15 cellular contexts compared by ENCODE assay signal in the genomic region with DNA sequence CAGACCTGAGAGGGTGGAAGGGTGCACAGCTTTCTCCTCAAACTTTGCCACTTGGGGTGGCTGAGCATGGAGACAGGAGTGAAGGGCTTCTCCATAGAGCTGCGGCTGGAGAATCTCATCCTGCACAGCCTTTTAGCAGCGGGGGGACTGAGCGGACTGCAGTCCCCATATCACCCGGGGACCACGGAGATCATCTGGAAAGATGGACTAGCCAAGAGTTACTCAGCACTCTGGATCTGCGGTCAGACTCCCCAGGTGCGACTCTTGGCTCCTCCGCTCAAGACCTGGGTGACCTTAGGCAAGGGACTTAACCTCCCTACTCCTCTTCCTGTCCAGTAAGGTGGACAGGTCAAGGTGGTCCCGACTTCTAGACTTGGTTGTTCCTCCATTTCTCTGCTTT.
DNase-seq lines count a peak whose midpoint lies in the region; ATAC-seq and TF ChIP-seq lines count a peak whose summit lies in the region.
"Had no signal": no experiment of that assay in that cellular context is flagged by ENCODE, and none has a peak within 500 bp of the region (broad histone marks: within the 10 kb centered on the region; RNA-seq: fewer than 3 reads in every experiment).

No MANE protein-coding gene starts in this region.

- CTCF ChIA-PET in GM10248 (lab: Yijun Ruan, JAX): interaction anchor here (1.3 kb wide), 1 partner anchor 13 kb away, joined by 3 read pairs; no protein-coding TSS in a partner anchor

- H3K9me3 ChIP-seq in endodermal cell (ENCODE audit: control insufficient read depth, low read length) (no peaks in the 10 kb centered on the region), SJCRH30 (replicated peaks) (no peaks in the 10 kb centered on the region)
- H3K9me3 ChIP-seq: BLaER1 treated with 17β-estradiol and CSF1 and Interleukin-3, amounts not matched to agents 10 nM and 100 nM had no signal

- WGBS in endodermal cell (ENCODE audit: insufficient coverage in 1 of 2, insufficient read length in 1 of 2), 2 experiments: 90 to 92% methylated on average over 7 to 9 of the region's 9 CpGs

- DNase-seq in activated T-cell treated with anti-CD3 and anti-CD28 coated beads, Interleukin-2, amount 50 U/mL, for 24 hours: peak; percentile 24
- no peak for DNase-seq in activated T-cell treated with anti-CD3 and anti-CD28 coated beads for 4 hours
- peak; percentile 5 for DNase-seq in GM10248 (ENCODE audit: extremely low spot score)
- peak; percentile 33 for DNase-seq in endodermal cell
- DNase-seq in omental fat pad (ENCODE audit: low spot score): peak; percentile 15
- DNase-seq in NCI-H526 treated with DMSO at 0.1 percent for 48 hours (lab: John Stamatoyannopoulos, UW): no peak
- no peak for DNase-seq in NCI-H345 treated with DMSO at 0.1 percent for 48 hours (lab: John Stamatoyannopoulos, UW; ENCODE audit: unreplicated experiment)
- DNase-seq in SJCRH30: no peak
- DNase-seq: DMS 273 treated with DMSO at 0.1 percent for 48 hours, midbrain, NCI-H446 treated with DMSO at 0.1 percent for 48 hours, nucleus accumbens had no signal

- POLR2A ChIA-PET in GM10248 (lab: Yijun Ruan, JAX): no interaction called here

- H3K27me3 Mint-ChIP-seq in activated T-cell treated with anti-CD3 and anti-CD28 coated beads, Interleukin-2, amount 50 U/mL, for 24 hours: no peaks in the 10 kb centered on the region
- H3K27me3 Mint-ChIP-seq in endodermal cell (ENCODE audit: insufficient read depth): no peaks in the 10 kb centered on the region

- no peak overlapping the region for H3K27ac Mint-ChIP-seq in activated T-cell treated with anti-CD3 and anti-CD28 coated beads, Interleukin-2, amount 50 U/mL, for 24 hours
- no peak overlapping the region for H3K27ac Mint-ChIP-seq in endodermal cell

- H3K4me1 ChIP-seq in endodermal cell (ENCODE audit: control insufficient read depth, insufficient read depth, low read length): peaks cover 5% of the 10 kb centered on the region
- peaks cover 44% of the 10 kb centered on the region for H3K4me1 ChIP-seq in SJCRH30

- H3K4me3 Mint-ChIP-seq in activated T-cell treated with anti-CD3 and anti-CD28 coated beads, Interleukin-2, amount 50 U/mL, for 24 hours: no peak overlapping the region
- H3K4me3 Mint-ChIP-seq in endodermal cell: no peak overlapping the region

- ATAC-seq in omental fat pad (ENCODE audit: low FRiP score): no peak
- ATAC-seq: activated CD4-positive, CD25-positive, alpha-beta regulatory T cell treated with anti-CD3 and anti-CD28 coated beads, Interleukin-2, amount 50 U/mL, for 24 hours; Panc1 had no signal

- H3K9me3 Mint-ChIP-seq in activated T-cell treated with anti-CD3 and anti-CD28 coated beads, Interleukin-2, amount 50 U/mL, for 24 hours: no peaks in the 10 kb centered on the region
- H3K9me3 Mint-ChIP-seq in endodermal cell: no peaks in the 10 kb centered on the region

- H3K4me3 ChIP-seq in endodermal cell (ENCODE audit: low read length): no peak overlapping the region
- no peak overlapping the region for H3K4me3 ChIP-seq in SJCRH30
- H3K4me3 ChIP-seq: BLaER1 treated with 17β-estradiol and CSF1 and Interleukin-3, amounts not matched to agents 10 nM and 100 nM had no signal

- no peaks in the 10 kb centered on the region for H3K27me3 ChIP-seq in endodermal cell (ENCODE audit: control insufficient read depth, insufficient read depth, low read length, poor library complexity, severe bottlenecking)
- peaks cover 6% of the 10 kb centered on the region; the same call in 1 of the 2 replicates for H3K27me3 ChIP-seq in SJCRH30

- H3K36me3 ChIP-seq in endodermal cell (ENCODE audit: control insufficient read depth, insufficient read depth, low read length) (no peaks in the 10 kb centered on the region), SJCRH30 (no peaks in the 10 kb centered on the region)
- H3K36me3 ChIP-seq: BLaER1 treated with 17β-estradiol and CSF1 and Interleukin-3, amounts not matched to agents 10 nM and 100 nM had no signal

- H3K36me3 Mint-ChIP-seq in activated T-cell treated with anti-CD3 and anti-CD28 coated beads, Interleukin-2, amount 50 U/mL, for 24 hours (ENCODE audit: low read depth): no peaks in the 10 kb centered on the region
- no peaks in the 10 kb centered on the region for H3K36me3 Mint-ChIP-seq in endodermal cell (ENCODE audit: low read depth)

- TF ChIP-seq CTCF in GM10248 (IDR thresholded peaks at IDR 0.05; ENCODE audit: control extremely low read depth, extremely low read depth, low read depth, missing control alignments): no peak
- TF ChIP-seq CTCF in endodermal cell (conservative IDR thresholded peaks at IDR 0.05): no peak
- no peak for TF ChIP-seq CTCF in omental fat pad (IDR thresholded peaks at IDR 0.05)

- H3K27ac ChIP-seq in endodermal cell (ENCODE audit: low read depth, low read length) (no peak overlapping the region), SJCRH30 (no peak overlapping the region)
- H3K27ac ChIP-seq: BLaER1 treated with 17β-estradiol and CSF1 and Interleukin-3, amounts not matched to agents 10 nM and 100 nM had no signal

- H3K9ac ChIP-seq in endodermal cell (ENCODE audit: extremely low read depth, low read length, poor library complexity, severe bottlenecking): no peak overlapping the region
- H3K9ac ChIP-seq: BLaER1 treated with 17β-estradiol and CSF1 and Interleukin-3, amounts not matched to agents 10 nM and 100 nM had no signal

- H3K4me1 Mint-ChIP-seq in activated T-cell treated with anti-CD3 and anti-CD28 coated beads, Interleukin-2, amount 50 U/mL, for 24 hours (ENCODE audit: low read depth): peaks cover 65% of the 10 kb centered on the region
- peaks cover 5% of the 10 kb centered on the region for H3K4me1 Mint-ChIP-seq in endodermal cell

Comparison
In these comparisons a context has a peak if more than half of its experiments do, and no peak if none do; other contexts are left out.
1. DNase-seq: peak in activated T-cell treated with anti-CD3 and anti-CD28 coated beads, Interleukin-2, amount 50 U/mL, for 24 hours (single experiment), GM10248 (single experiment), endodermal cell (single experiment) and omental fat pad (single experiment); none in activated T-cell treated with anti-CD3 and anti-CD28 coated beads for 4 hours (single experiment), NCI-H526 treated with DMSO at 0.1 percent for 48 hours (single experiment), NCI-H345 treated with DMSO at 0.1 percent for 48 hours (single experiment) and SJCRH30 (0 of 2).